ENCODE assay signal across 18 cellular contexts in the genomic region with DNA sequence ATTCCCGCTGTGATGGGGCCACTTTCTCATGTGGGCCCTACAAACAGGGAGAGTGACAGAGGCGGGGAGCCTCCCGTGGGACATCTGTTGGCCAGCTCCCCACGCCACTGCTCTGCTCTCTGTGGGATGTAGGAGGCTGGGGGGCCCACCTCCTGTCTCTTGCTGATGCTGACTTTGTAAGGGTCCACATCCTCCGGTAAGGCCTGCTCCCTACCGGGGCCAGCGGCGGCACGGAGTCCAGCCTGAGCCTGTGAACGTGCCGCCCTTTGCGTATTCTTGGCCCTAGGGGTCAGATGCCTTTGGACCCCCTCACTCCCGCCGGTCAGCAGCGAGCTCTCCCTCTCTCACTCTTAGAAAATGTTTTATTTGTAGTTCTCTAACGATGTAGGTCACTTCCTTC.
"Had no signal": no experiment of that assay in that cellular context is flagged by ENCODE, and none has a peak within 500 bp of the region (broad histone marks: within the 10 kb centered on the region; RNA-seq: fewer than 3 reads in every experiment).

No MANE protein-coding gene starts in this region.

- H3K36me3 ChIP-seq: heart right ventricle, spleen had no signal

- H3K4me3 ChIP-seq: heart right ventricle, mucosa of descending colon, psoas muscle, spleen had no signal

- ATAC-seq: esophagus mucosa; heart right ventricle; left lobe of liver; naive thymus-derived CD8-positive, alpha-beta T cell; psoas muscle; sciatic nerve; stimulated activated naive B cell treated with anti-CD40 and anti-IgM and Interleukin-4, amounts not matched to agents 10 μg/mL and 1 μg/mL and 100 μg/mL, for 72 hours had no signal

- H3K27me3 ChIP-seq: heart right ventricle, spleen had no signal

- H3K4me3 Mint-ChIP-seq: naive thymus-derived CD8-positive, alpha-beta T cell; stimulated activated naive B cell treated with anti-CD40 and anti-IgM and Interleukin-4, amounts not matched to agents 10 μg/mL and 1 μg/mL and 100 μg/mL, for 72 hours had no signal

- DNase-seq: effector memory CD4-positive, alpha-beta T cell; heart right ventricle; hypothalamus; islet precursor cell; mammary epithelial cell; mucosa of descending colon; naive thymus-derived CD8-positive, alpha-beta T cell; psoas muscle; retina; spleen; stimulated activated CD4-positive, alpha-beta T cell treated with anti-CD3 and anti-CD28 coated beads, Interleukin-15, amount 100 ng/mL, for 24 hours; stimulated activated CD4-positive, alpha-beta T cell treated with anti-CD3 and anti-CD28 coated beads, Interleukin-1b, Interleukin-23, amount 100 ng/mL, for 48 hours; stimulated activated CD4-positive, alpha-beta T cell treated with anti-CD3 and anti-CD28 coated beads, Interleukin-4, amount 100 ng/mL, for 24 hours; stimulated activated naive B cell treated with anti-CD40 and anti-IgM and Interleukin-4, amounts not matched to agents 10 μg/mL and 1 μg/mL and 100 μg/mL, for 72 hours; trophoblast cell had no signal

- H3K36me3 Mint-ChIP-seq: naive thymus-derived CD8-positive, alpha-beta T cell; stimulated activated naive B cell treated with anti-CD40 and anti-IgM and Interleukin-4, amounts not matched to agents 10 μg/mL and 1 μg/mL and 100 μg/mL, for 72 hours had no signal

- H3K9me3 Mint-ChIP-seq: naive thymus-derived CD8-positive, alpha-beta T cell; stimulated activated naive B cell treated with anti-CD40 and anti-IgM and Interleukin-4, amounts not matched to agents 10 μg/mL and 1 μg/mL and 100 μg/mL, for 72 hours had no signal

- H3K27me3 Mint-ChIP-seq: naive thymus-derived CD8-positive, alpha-beta T cell; stimulated activated naive B cell treated with anti-CD40 and anti-IgM and Interleukin-4, amounts not matched to agents 10 μg/mL and 1 μg/mL and 100 μg/mL, for 72 hours had no signal

- H3K27ac Mint-ChIP-seq: stimulated activated naive B cell treated with anti-CD40 and anti-IgM and Interleukin-4, amounts not matched to agents 10 μg/mL and 1 μg/mL and 100 μg/mL, for 72 hours had no signal
